In genomic region chr2:8675543-8675942, GRCh38 we compare ENCODE assay signal across 19 cellular contexts. TPM values are rescaled to one million over a fixed set of nuclear protein-coding genes. Genes with fewer than 3 reads are reported as not detected.
A peak's percentile ranks its signal among the peaks of the same experiment; 100 is the strongest.
DNase-seq lines count a peak whose midpoint lies in the region; ATAC-seq and TF ChIP-seq lines count a peak whose summit lies in the region.
"Had no signal": no experiment of that assay in that cellular context is flagged by ENCODE, and none has a peak within 500 bp of the region (broad histone marks: within the 10 kb centered on the region; RNA-seq: fewer than 3 reads in every experiment).

No MANE protein-coding gene starts in this region.

- no peak overlapping the region for H3K4me3 Mint-ChIP-seq in activated CD8-positive, alpha-beta memory T cell treated with anti-CD3 and anti-CD28 coated beads, Interleukin-2, amount 10 ng/mL, durations not matched to agents 7 days and 5 days

- peaks cover 22% of the 10 kb centered on the region for H3K36me3 Mint-ChIP-seq in activated CD8-positive, alpha-beta memory T cell treated with anti-CD3 and anti-CD28 coated beads, Interleukin-2, amount 10 ng/mL, durations not matched to agents 7 days and 5 days

- H3K79me2 ChIP-seq in GM23248 (ENCODE audit: insufficient read depth): no peaks in the 10 kb centered on the region

- H3K27me3 ChIP-seq in GM23248 (replicated peaks; ENCODE audit: insufficient read depth): no peaks in the 10 kb centered on the region
- H3K27me3 ChIP-seq in body of pancreas: no peaks in the 10 kb centered on the region
- no peaks in the 10 kb centered on the region for H3K27me3 ChIP-seq in liver (ENCODE audit: control insufficient read depth in 4 of 4, insufficient read depth in 4 of 4, low read length in 3 of 4)
- H3K27me3 ChIP-seq in stomach: peaks cover 0 to 24% (median 5%) of the 10 kb centered on the region in 3 donors

- TF ChIP-seq CTCF in body of pancreas (IDR thresholded peaks at IDR 0.05) (no peak), liver (IDR thresholded peaks at IDR 0.05; ENCODE audit: low read depth, low read length, missing input control) (no peak), stomach (IDR thresholded peaks at IDR 0.05) (no peak)

- 96 to 98% methylated on average over 5 of the region's 5 CpGs for WGBS in GM23248 (ENCODE audit: low coverage in 1 of 2, low lambda C conversion rate in 2 of 2, missing lambda C conversion rate in 2 of 2), 2 experiments
- WGBS in body of pancreas, 2 donors: 8 to 33% methylated on average over 5 of the region's 5 CpGs
- 50% methylated on average over 5 of the region's 5 CpGs for WGBS in liver
- WGBS in stomach, 5 donors: 74 to 87% (median 86%) methylated on average over 5 of the region's 5 CpGs

- CTCF ChIA-PET in activated CD8-positive, alpha-beta memory T cell treated with anti-CD3 and anti-CD28 coated beads, Interleukin-2, amount 10 ng/mL, durations not matched to agents 7 days and 5 days (lab: Charles Lee): interaction anchor here (0.9 kb wide), 1 partner anchor 13 kb away, joined by 3 read pairs; no protein-coding TSS in a partner anchor

- TF ChIP-seq POLR2A in body of pancreas (IDR thresholded peaks at IDR 0.05): no peak
- TF ChIP-seq POLR2A in stomach (IDR thresholded peaks at IDR 0.05): no peak

- H3K4me1 ChIP-seq in GM23248 (ENCODE audit: insufficient read depth) (peaks cover 34% of the 10 kb centered on the region), body of pancreas (peaks cover 45% of the 10 kb centered on the region), liver (ENCODE audit: control insufficient read depth in 4 of 4, insufficient read depth in 4 of 4, low read length in 3 of 4) (peaks cover 0 to 24% (median 9%) of the 10 kb centered on the region in 4 donors), stomach (peaks cover 34 to 45% (median 44%) of the 10 kb centered on the region in 4 donors)

- ATAC-seq in body of pancreas (peak; percentile 15), HG02642 (IDR thresholded peaks at IDR 0.05; ENCODE audit: poor library complexity, unreplicated experiment) (no peak)
- ATAC-seq in activated CD8-positive, alpha-beta memory T cell treated with anti-CD3 and anti-CD28 coated beads, Interleukin-2, amount 10 ng/mL, durations not matched to agents 7 days and 5 days: no peak
- ATAC-seq: heart left ventricle had no signal

- no peak overlapping the region for H2AFZ ChIP-seq in GM23248

- H4K20me1 ChIP-seq in GM23248 (ENCODE audit: insufficient read depth): no peaks in the 10 kb centered on the region

- no peak overlapping the region for H3K4me2 ChIP-seq in GM23248 (ENCODE audit: unreplicated experiment)

- TF ChIP-seq RAD21 in liver (IDR thresholded peaks at IDR 0.05): peak; percentile 48 to 51

- H3K9me2 ChIP-seq in GM23248 (ENCODE audit: insufficient read depth): no peaks in the 10 kb centered on the region

- peaks cover 30% of the 10 kb centered on the region for H3F3A ChIP-seq in GM23248 (ENCODE audit: insufficient read depth)

- H3K4me1 Mint-ChIP-seq in activated CD8-positive, alpha-beta memory T cell treated with anti-CD3 and anti-CD28 coated beads, Interleukin-2, amount 10 ng/mL, durations not matched to agents 7 days and 5 days: peaks cover 36% of the 10 kb centered on the region

- H3K36me3 ChIP-seq in GM23248 (ENCODE audit: low read depth) (no peaks in the 10 kb centered on the region), body of pancreas (replicated peaks in 1 of 2; ENCODE audit: insufficient read depth in 1 of 2, low read depth in 2 of 2) (no peaks in the 10 kb centered on the region), liver (ENCODE audit: control insufficient read depth in 4 of 4, insufficient read depth in 3 of 4, low read depth in 1 of 4, low read length in 3 of 4) (no peaks in the 10 kb centered on the region), stomach (no peaks in the 10 kb centered on the region)
- H3K36me3 ChIP-seq: heart left ventricle had no signal

- no peak overlapping the region for H3K4me3 ChIP-seq in GM23248
- no peak overlapping the region for H3K4me3 ChIP-seq in body of pancreas
- peak overlapping the region in 1 of 3 donors; percentile 5 for H3K4me3 ChIP-seq in liver (ENCODE audit: low read depth in 1 of 3, low read length in 3 of 3)
- H3K4me3 ChIP-seq in stomach: no peak overlapping the region

- intact Hi-C loops in body of pancreas (cut with DNase I) (no loop called here), stomach (cut with DNase I; ENCODE audit: low total_unique reads) (no loop called here)

- H3K27me3 Mint-ChIP-seq in activated CD8-positive, alpha-beta memory T cell treated with anti-CD3 and anti-CD28 coated beads, Interleukin-2, amount 10 ng/mL, durations not matched to agents 7 days and 5 days: peaks cover 51% of the 10 kb centered on the region

- no peak for DNase-seq in GM23248
- DNase-seq in body of pancreas: peak; percentile 42 to 70 (median 49)
- DNase-seq in stomach: no peak
- no peak for DNase-seq in iPS-NIHi11 (ENCODE audit: low spot score)
- DNase-seq in NCI-H2196 treated with DMSO at 0.1 percent for 48 hours (lab: John Stamatoyannopoulos, UW; ENCODE audit: unreplicated experiment): no peak
- DNase-seq in activated CD8-positive, alpha-beta memory T cell treated with anti-CD3 and anti-CD28 coated beads, Interleukin-2, amount 10 ng/mL, durations not matched to agents 7 days and 5 days: no peak
- DNase-seq: activated CD4-positive, alpha-beta T cell treated with anti-CD3 and anti-CD28 coated beads for 1 hour; activated CD8-positive, alpha-beta memory T cell treated with anti-CD3 and anti-CD28 coated beads, Interleukin-2, amount 50 U/mL, for 4 hours; activated naive CD4-positive, alpha-beta T cell; Kasumi-1; NCI-H1105 treated with DMSO at 0.1 percent for 48 hours; NCI-H2107; NCI-H524 treated with DMSO at 0.1 percent for 48 hours; stimulated activated CD4-positive, alpha-beta T cell treated with anti-CD3 and anti-CD28 coated beads, Interleukin-4, amount 100 ng/mL, for 1 hour; T-helper 9 cell had no signal

- no peak for TF ChIP-seq EP300 in stomach (IDR thresholded peaks at IDR 0.05)

- H3K9ac ChIP-seq in GM23248: peak overlapping the region; percentile 100
- no peak overlapping the region for H3K9ac ChIP-seq in liver (ENCODE audit: low read depth in 1 of 2, low read length in 2 of 2)

- peaks cover 11% of the 10 kb centered on the region for H3K9me3 Mint-ChIP-seq in activated CD8-positive, alpha-beta memory T cell treated with anti-CD3 and anti-CD28 coated beads, Interleukin-2, amount 10 ng/mL, durations not matched to agents 7 days and 5 days (ENCODE audit: low read depth)

- H3K27ac ChIP-seq in GM23248 (peak overlapping the region; percentile 100), body of pancreas (peak overlapping the region in 3 of 4 donors; percentile 96 to 99 (median 99)), liver (ENCODE audit: low read depth in 1 of 2, low read length in 2 of 2) (peak overlapping the region; percentile 100), stomach (peak overlapping the region in 4 of 5 donors; percentile 95 to 99 (median 98))
- H3K27ac ChIP-seq: RWPE1 had no signal

- H3K9me3 ChIP-seq in GM23248 (ENCODE audit: low read depth) (no peaks in the 10 kb centered on the region), body of pancreas (peaks cover 0 to 10% (median 0%) of the 10 kb centered on the region in 3 donors), liver (ENCODE audit: control insufficient read depth in 4 of 4, low read length in 3 of 4) (peaks cover 0 to 3% (median 0%) of the 10 kb centered on the region in 4 donors), stomach (peaks cover 0 to 15% (median 9%) of the 10 kb centered on the region in 4 donors)

- H3K27ac Mint-ChIP-seq in activated CD8-positive, alpha-beta memory T cell treated with anti-CD3 and anti-CD28 coated beads, Interleukin-2, amount 10 ng/mL, durations not matched to agents 7 days and 5 days: no peak overlapping the region

- in situ Hi-C loops in GM23248 (cut with MboI): loop anchor here (25.0 kb wide), 4 partner anchors 663 to 1563 kb away; no protein-coding TSS in a partner anchor

TF ChIP-seq in liver, 16 proteins besides CTCF, POLR2A, EP300 and RAD21 (continues in another document):
- TF ChIP-seq FOXA2 (IDR thresholded peaks at IDR 0.05): peak; percentile 19
- TF ChIP-seq YY1 (IDR thresholded peaks at IDR 0.05): peak; percentile 38
- TF ChIP-seq EGR1 (IDR thresholded peaks at IDR 0.05; ENCODE audit: low read depth in 2 of 2): peak in 1 of 2 donors; percentile 50
- TF ChIP-seq FOXA1 (IDR thresholded peaks at IDR 0.05): no peak
- TF ChIP-seq MAX (IDR thresholded peaks at IDR 0.05): peak; percentile 62
- peak; percentile 88 for TF ChIP-seq SP1 (IDR thresholded peaks at IDR 0.05)
- TF ChIP-seq RXRA (IDR thresholded peaks at IDR 0.05): peak; percentile 79 to 92
- peak; percentile 86 to 92 for TF ChIP-seq HNF4A (conservative IDR thresholded peaks at IDR 0.05)
- TF ChIP-seq NR2F2 (IDR thresholded peaks at IDR 0.05): peak; percentile 75
- TF ChIP-seq GABPA (IDR thresholded peaks at IDR 0.05 in 1 of 2, conservative IDR thresholded peaks at IDR 0.05 in 1 of 2): no peak
- TF ChIP-seq TAF1 (conservative IDR thresholded peaks at IDR 0.05): no peak
- TF ChIP-seq ZBTB33 (IDR thresholded peaks at IDR 0.05): peak; percentile 73

RNA-seq across cellular contexts. Expression of gene ID2, which starts 6.3 kb away (rescaled TPM):
- 548 and 668 TPM in 2 replicates for total RNA-seq in GM23248 (2014; rRNA removed; shearing (Covaris generic))
- polyA plus RNA-seq in GM23248 (2016; fragmentation: Nextera tagmentation; extraction: Ambion mirVana) (468 and 478 TPM in 2 replicates), liver (100 to 1,000 TPM; 149 to 488 TPM), stomach (10 to 100 TPM; 40.6 to 67.2 (median 57.6) TPM)
- total RNA-seq in body of pancreas (100 to 1,000 TPM in 1 of 2 donors, 10 to 100 TPM in 1; 50.3 to 157 TPM), liver (100 to 1,000 TPM; 216 to 274 TPM), stomach (100 to 1,000 TPM in 4 of 5 donors, 10 to 100 TPM in 1; 89.8 to 255 (median 176) TPM)
- total RNA-seq in activated CD8-positive, alpha-beta memory T cell treated with anti-CD3 and anti-CD28 coated beads, Interleukin-2, amount 10 ng/mL, durations not matched to agents 7 days and 5 days: 100 to 1,000 TPM; 342 to 431 TPM

Comparison
In these comparisons a context has a peak if more than half of its experiments do, and no peak if none do; other contexts are left out.
1. DNase-seq: peak in body of pancreas (4 of 4); none in GM23248 (single experiment), stomach (single experiment), iPS-NIHi11 (single experiment), NCI-H2196 treated with DMSO at 0.1 percent for 48 hours (single experiment) and activated CD8-positive, alpha-beta memory T cell treated with anti-CD3 and anti-CD28 coated beads, Interleukin-2, amount 10 ng/mL, durations not matched to agents 7 days and 5 days (single experiment).
2. Peak in every context shown above with its lines, with median percentiles within 50 percentile points of each other: H3K27ac ChIP-seq.